Comparison of ENCODE assay signal across 1 cellular context in genomic region chr2:108407864-108408729, GRCh38.
TF ChIP-seq lines count a peak whose summit lies in the region.

No MANE protein-coding gene starts in this region.

TF ChIP-seq in HepG2, 621 proteins besides CTCF, POLR2A, EP300 and RAD21:
- TF ChIP-seq CEBPB (IDR thresholded peaks at IDR 0.05; ENCODE audit: borderline replicate concordance, low read depth, low read length) (peak; percentile 78), ZSCAN20 (CRISPR knock-in tag; IDR thresholded peaks at IDR 0.05; ENCODE audit: borderline replicate concordance) (no peak)
